8 cellular contexts compared by ENCODE assay signal in genomic region chr3:194488007-194488742, GRCh38. TPM values are rescaled to one million over a fixed set of nuclear protein-coding genes. Genes with fewer than 3 reads are reported as not detected.
A peak's percentile ranks its signal among the peaks of the same experiment; 100 is the strongest.
DNase-seq lines count a peak whose midpoint lies in the region; ATAC-seq and TF ChIP-seq lines count a peak whose summit lies in the region.

No MANE protein-coding gene starts in this region.

- H3K27ac ChIP-seq in fibroblast of lung (ENCODE audit: insufficient read depth, low read length) (peak overlapping the region; percentile 84), skeletal muscle tissue (ENCODE audit: low read depth, low read length) (no peak overlapping the region)

- no peak overlapping the region for H3K9ac ChIP-seq in fibroblast of lung (ENCODE audit: insufficient read depth, low read length)
- H3K9ac ChIP-seq in skeletal muscle tissue (ENCODE audit: low read depth in 1 of 3, low read length in 3 of 3): peak overlapping the region in 2 of 3 donors; percentile 46 to 65

- H4K20me1 ChIP-seq in fibroblast of lung (ENCODE audit: control insufficient read depth, extremely low read depth, insufficient read depth, low read length): no peaks in the 10 kb centered on the region

- H3K27me3 ChIP-seq in fibroblast of lung (ENCODE audit: control insufficient read depth, insufficient read depth, low read length): no peaks in the 10 kb centered on the region
- H3K27me3 ChIP-seq in skeletal muscle tissue (ENCODE audit: control insufficient read depth in 3 of 3, insufficient read depth in 3 of 3, low read length in 3 of 3): no peaks in the 10 kb centered on the region

- H3K9me3 ChIP-seq in fibroblast of lung (ENCODE audit: control insufficient read depth, insufficient read depth, low read depth, low read length) (no peaks in the 10 kb centered on the region), skeletal muscle tissue (ENCODE audit: control insufficient read depth in 3 of 3, low read length in 3 of 3) (no peaks in the 10 kb centered on the region)

- H3K4me2 ChIP-seq in fibroblast of lung (ENCODE audit: extremely low read depth, insufficient read depth, low read length): peak overlapping the region; percentile 90

- H3K4me3 ChIP-seq in HFF-Myc (replicated peaks; ENCODE audit: low read depth, low read length): peak overlapping the region; percentile 69; the same call in 1 of the 2 replicates
- H3K4me3 ChIP-seq in fibroblast of lung (replicated peaks in 1 of 4; ENCODE audit: control extremely low read depth in 1 of 4, insufficient read depth in 1 of 4, low read depth in 3 of 4, low read length in 4 of 4): peak overlapping the region in 2 of 4 experiments; percentile 0 to 97
- H3K4me3 ChIP-seq in skeletal muscle tissue (ENCODE audit: low read length in 3 of 3): peak overlapping the region; percentile 82 to 87 (median 86)

- no peak overlapping the region for H2AFZ ChIP-seq in fibroblast of lung (ENCODE audit: low read length)

- no peak for ATAC-seq in GM18498 (IDR thresholded peaks at IDR 0.05; ENCODE audit: unreplicated experiment)

- H3K36me3 ChIP-seq in fibroblast of lung (ENCODE audit: control insufficient read depth, insufficient read depth, low read length) (no peaks in the 10 kb centered on the region), skeletal muscle tissue (ENCODE audit: control insufficient read depth in 3 of 3, insufficient read depth in 3 of 3, low read length in 3 of 3) (peaks cover 0 to 3% (median 0%) of the 10 kb centered on the region in 3 donors)

- H3K4me1 ChIP-seq in fibroblast of lung (ENCODE audit: control insufficient read depth, extremely low read depth, insufficient read depth, low read length) (peaks cover 18% of the 10 kb centered on the region), skeletal muscle tissue (ENCODE audit: control insufficient read depth in 3 of 3, insufficient read depth in 3 of 3, low read length in 3 of 3) (peaks cover 14 to 23% (median 19%) of the 10 kb centered on the region in 3 donors)

- DNase-seq in HFF-Myc (ENCODE audit: extremely low read depth, low read depth) (no peak), SKM-1 treated with dmso at 0.1 percent for 144 hours (lab: John Stamatoyannopoulos, UW; ENCODE audit: unreplicated experiment) (peak; percentile 78), fibroblast of lung (ENCODE audit: low read depth in 2 of 2) (peak in 1 of 2 donors; percentile 63), T-helper 9 cell (no peak), AG08396 (ENCODE audit: low spot score) (no peak), NCI-H524 treated with DMSO at 0.1 percent for 48 hours (lab: John Stamatoyannopoulos, UW) (no peak)

- TF ChIP-seq CTCF in HFF-Myc (IDR thresholded peaks at IDR 0.05; ENCODE audit: low read depth, low read length, missing control alignments): no peak
- no peak for TF ChIP-seq CTCF in fibroblast of lung (conservative IDR thresholded peaks at IDR 0.05 in 1 of 2, IDR thresholded peaks at IDR 0.05 in 1 of 2; ENCODE audit: low read depth in 1 of 2, low read length in 2 of 2)

- peaks cover 32% of the 10 kb centered on the region for H3K79me2 ChIP-seq in fibroblast of lung (ENCODE audit: control insufficient read depth, insufficient read depth, low read length)

RNA-seq across cellular contexts. Expression of gene ATP13A3, which starts 1.4 kb away (rescaled TPM):
- total RNA-seq in fibroblast of lung: 193 and 222 TPM in 2 replicates
- 169 and 285 TPM in 2 replicates for polyA plus RNA-seq in fibroblast of lung
- 72.4 and 106 TPM in 2 replicates for polyA plus RNA-seq in fibroblast of lung (2012)
- polyA minus RNA-seq in fibroblast of lung (ENCODE audit: low replicate concordance): 52.7 and 101 TPM in 2 replicates
- 44.4 TPM for total RNA-seq in skeletal muscle tissue
